In the genomic region with DNA sequence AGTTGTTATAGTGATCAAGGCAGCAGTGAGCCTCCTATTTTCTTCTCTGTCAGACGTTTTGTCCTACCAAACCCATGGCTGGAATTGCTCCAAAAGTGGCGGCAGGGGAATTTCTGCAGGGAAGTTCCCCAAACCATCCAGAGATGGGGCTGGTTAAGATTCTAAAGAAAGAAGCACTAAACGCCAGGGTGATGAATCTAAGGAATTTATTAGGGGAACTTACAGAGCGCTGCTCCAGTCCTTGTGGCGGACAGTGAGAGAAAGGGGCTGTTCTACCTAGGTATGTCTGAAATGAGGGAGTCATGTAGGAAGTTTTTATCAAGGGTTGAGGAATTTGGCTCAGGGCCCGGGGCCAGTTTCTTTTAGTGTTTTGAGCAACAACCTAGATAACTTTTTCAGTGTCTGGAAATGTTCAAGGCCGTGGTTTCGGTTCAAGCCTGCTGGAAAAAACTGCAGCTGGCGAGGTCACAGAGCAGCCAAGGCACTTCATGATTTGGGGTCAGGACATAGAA, we compare ENCODE assay signal across 9 cellular contexts.
DNase-seq lines count a peak whose midpoint lies in the region; ATAC-seq, FAIRE-seq and TF ChIP-seq lines count a peak whose summit lies in the region.
"Had no signal": no experiment of that assay in that cellular context is flagged by ENCODE, and none has a peak within 500 bp of the region (broad histone marks: within the 10 kb centered on the region; RNA-seq: fewer than 3 reads in every experiment).

No MANE protein-coding gene starts in this region.

- intact Hi-C loops in ascending aorta (cut with DNase I) (no loop called here), stomach (cut with DNase I; ENCODE audit: low total_unique reads) (no loop called here)

- no peaks in the 10 kb centered on the region for H3K9me1 ChIP-seq in keratinocyte (ENCODE audit: control insufficient read depth, extremely low read depth, insufficient read depth, low read length)

- H3K4me2 ChIP-seq in keratinocyte (ENCODE audit: control insufficient read depth, extremely low read depth, insufficient read depth, low read depth, low read length) = peak overlapping the region; percentile 77

- FAIRE-seq in keratinocyte (lab: Jason Lieb, UNC) = no peak

- H3K27ac ChIP-seq in ascending aorta (peak overlapping the region; percentile 48 to 59), keratinocyte (ENCODE audit: control insufficient read depth, insufficient read depth, low read length) (peak overlapping the region; percentile 8), stomach (peak overlapping the region; percentile 12 to 61 (median 49))

- no peaks in the 10 kb centered on the region for H3K79me2 ChIP-seq in keratinocyte (ENCODE audit: control insufficient read depth, insufficient read depth, low read length)

- H3K27ac Mint-ChIP-seq in HFFc6 = peak overlapping the region; percentile 88

- H3K9me3 Mint-ChIP-seq in HFFc6 = no peaks in the 10 kb centered on the region

- ATAC-seq in GM18873 (IDR thresholded peaks at IDR 0.05; ENCODE audit: low FRiP score, unreplicated experiment) = no peak
- ATAC-seq in GM21528 (IDR thresholded peaks at IDR 0.05; ENCODE audit: low FRiP score, unreplicated experiment) = no peak

- no peaks in the 10 kb centered on the region for H3K36me3 Mint-ChIP-seq in HFFc6 (ENCODE audit: low read depth)

- H3K4me3 Mint-ChIP-seq in HFFc6 = peak overlapping the region; percentile 88

- no peak for TF ChIP-seq POLR2A in stomach (IDR thresholded peaks at IDR 0.05)

- H2AFZ ChIP-seq in keratinocyte (ENCODE audit: control insufficient read depth, low read length) = peak overlapping the region; percentile 79

- DNase-seq in HFFc6 = peak; percentile 90
- DNase-seq in ascending aorta (ENCODE audit: low spot score in 2 of 2) = peak in 1 of 2 donors; percentile 69
- DNase-seq in keratinocyte (ENCODE audit: low read depth, low spot score) = peak; percentile 21
- DNase-seq in stomach = peak; percentile 81
- no peak for DNase-seq in NCI-H2081 (lab: John Stamatoyannopoulos, UW)
- DNase-seq: MV-4-11, substantia nigra had no signal

- no peaks in the 10 kb centered on the region; the same call in 1 of the 2 replicates for H3K27me3 Mint-ChIP-seq in HFFc6 (ENCODE audit: insufficient read depth)

- WGBS in stomach, 5 donors = 15 to 25% (median 24%) methylated on average over 9 of the region's 9 CpGs

- peak; percentile 44 for TF ChIP-seq CTCF in HFFc6 (IDR thresholded peaks at IDR 0.05)
- TF ChIP-seq CTCF in ascending aorta (IDR thresholded peaks at IDR 0.05) = no peak
- no peak for TF ChIP-seq CTCF in keratinocyte (optimal IDR thresholded peaks at IDR 0.05 in 1 of 3, IDR thresholded peaks at IDR 0.05 in 1 of 3, conservative IDR thresholded peaks at IDR 0.05 in 1 of 3; ENCODE audit: extremely low read depth in 1 of 3, insufficient read depth in 2 of 3, low read length in 3 of 3)
- no peak for TF ChIP-seq CTCF in stomach (IDR thresholded peaks at IDR 0.05)

- TF ChIP-seq EP300 in stomach (IDR thresholded peaks at IDR 0.05) = no peak

- peak overlapping the region; percentile 37 for H3K9ac ChIP-seq in keratinocyte (ENCODE audit: control insufficient read depth, extremely low read depth, insufficient read depth, low read length)

- H3K4me1 ChIP-seq in ascending aorta (peaks cover 0 to 14% of the 10 kb centered on the region in 2 donors), keratinocyte (ENCODE audit: control insufficient read depth, extremely low read depth, insufficient read depth, low read length) (peaks cover 8% of the 10 kb centered on the region), stomach (peaks cover 0 to 25% (median 13%) of the 10 kb centered on the region in 4 donors)

- no peaks in the 10 kb centered on the region for H3K27me3 ChIP-seq in ascending aorta
- H3K27me3 ChIP-seq in keratinocyte (ENCODE audit: control insufficient read depth, extremely low read depth, insufficient read depth, low read length) = no peaks in the 10 kb centered on the region
- H3K27me3 ChIP-seq in stomach = no peaks in the 10 kb centered on the region

- dilution Hi-C loops in keratinocyte (cut with MboI; ENCODE audit: extremely low pct_ligation_motif_present, low sequenced_read_pairs) = no loop called here

- no peaks in the 10 kb centered on the region for H4K20me1 ChIP-seq in keratinocyte (ENCODE audit: control insufficient read depth, extremely low read depth, insufficient read depth, low read length)

- peak overlapping the region; percentile 37 to 40 for H3K4me3 ChIP-seq in ascending aorta
- H3K4me3 ChIP-seq in keratinocyte (ENCODE audit: control insufficient read depth in 2 of 3, extremely low read depth in 1 of 3, insufficient read depth in 2 of 3, low read depth in 1 of 3, low read length in 3 of 3) = peak overlapping the region in 2 of 3 experiments; percentile 42 to 49
- peak overlapping the region in 2 of 4 donors; percentile 19 to 20 for H3K4me3 ChIP-seq in stomach

- peaks cover 42% of the 10 kb centered on the region for H3K4me1 Mint-ChIP-seq in HFFc6 (ENCODE audit: low read depth)

- H3K9me3 ChIP-seq in ascending aorta = no peaks in the 10 kb centered on the region
- no peaks in the 10 kb centered on the region for H3K9me3 ChIP-seq in keratinocyte (ENCODE audit: control insufficient read depth, low read depth, low read length)
- H3K9me3 ChIP-seq in stomach = no peaks in the 10 kb centered on the region

- no peaks in the 10 kb centered on the region for H3K36me3 ChIP-seq in ascending aorta
- no peaks in the 10 kb centered on the region for H3K36me3 ChIP-seq in keratinocyte (ENCODE audit: control insufficient read depth in 2 of 2, extremely low read depth in 1 of 2, insufficient read depth in 2 of 2, low read length in 2 of 2)
- no peaks in the 10 kb centered on the region for H3K36me3 ChIP-seq in stomach

Comparison
In these comparisons a context has a peak if more than half of its experiments do, and no peak if none do; other contexts are left out.
1. DNase-seq: peak in HFFc6 (single experiment), keratinocyte (single experiment) and stomach (single experiment); none in NCI-H2081 (0 of 2).
2. Peak in every context shown above with its lines, with median percentiles within 50 percentile points of each other: H3K27ac ChIP-seq.